Comparison of ENCODE assay signal across 9 cellular contexts in the genomic region with DNA sequence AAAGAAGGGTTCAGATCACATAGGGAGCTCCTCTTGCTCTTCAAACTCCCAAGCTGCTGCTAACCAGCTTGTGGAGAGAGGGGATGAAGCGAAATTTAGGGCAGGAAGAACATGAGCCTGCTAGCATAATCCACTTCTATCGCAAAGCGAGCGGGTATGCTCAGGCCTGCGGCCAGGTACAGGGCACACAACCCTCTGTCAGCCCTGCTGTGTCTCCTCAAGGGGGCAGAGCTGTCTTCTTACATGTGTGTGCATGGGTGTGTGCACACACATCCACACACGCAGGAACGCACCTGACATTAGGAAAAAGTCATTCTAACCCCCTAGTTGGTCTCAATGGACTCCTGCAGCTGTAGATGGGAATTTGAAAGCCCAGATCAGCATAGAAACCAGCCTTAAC.
DNase-seq lines count a peak whose midpoint lies in the region; ATAC-seq and TF ChIP-seq lines count a peak whose summit lies in the region.
"Had no signal": no experiment of that assay in that cellular context is flagged by ENCODE, and none has a peak within 500 bp of the region (broad histone marks: within the 10 kb centered on the region; RNA-seq: fewer than 3 reads in every experiment).

No MANE protein-coding gene starts in this region.

- no peaks in the 10 kb centered on the region for H3K9me3 ChIP-seq in hepatocyte (ENCODE audit: low read depth)
- no peaks in the 10 kb centered on the region for H3K9me3 ChIP-seq in tibial artery
- H3K9me3 ChIP-seq in effector memory CD4-positive, alpha-beta T cell (ENCODE audit: control insufficient read depth, low read length), result no peaks in the 10 kb centered on the region
- no peaks in the 10 kb centered on the region for H3K9me3 ChIP-seq in sigmoid colon

- no peak overlapping the region for H2AFZ ChIP-seq in hepatocyte

- H3K27ac ChIP-seq in hepatocyte, result no peak overlapping the region
- H3K27ac ChIP-seq in tibial artery, result peak overlapping the region in 1 of 2 donors; percentile 27
- H3K27ac ChIP-seq in effector memory CD4-positive, alpha-beta T cell (ENCODE audit: insufficient read depth, low read length, poor library complexity, severe bottlenecking), result no peak overlapping the region
- H3K27ac ChIP-seq in sigmoid colon, result no peak overlapping the region

- TF ChIP-seq CTCF in hepatocyte (IDR thresholded peaks at IDR 0.05; ENCODE audit: poor library complexity), result peak; percentile 47
- peak; percentile 19 to 44 for TF ChIP-seq CTCF in tibial artery (IDR thresholded peaks at IDR 0.05)
- peak in 1 of 4 experiments; percentile 33 for TF ChIP-seq CTCF in sigmoid colon (IDR thresholded peaks at IDR 0.05)

- H3K9me2 ChIP-seq in hepatocyte (replicated peaks; ENCODE audit: insufficient read depth), result no peaks in the 10 kb centered on the region

- intact Hi-C loops in tibial artery (cut with DNase I; ENCODE audit: low total_unique reads), result loop anchor here (10.0 kb wide), 2 partner anchors 58 to 72 kb away; no protein-coding TSS in a partner anchor
- intact Hi-C loops in sigmoid colon (cut with DNase I), result no loop called here

- TF ChIP-seq POLR2A in sigmoid colon (IDR thresholded peaks at IDR 0.05), result no peak

- H3K79me2 ChIP-seq in hepatocyte, result no peaks in the 10 kb centered on the region

- H3K4me3 ChIP-seq in hepatocyte (no peak overlapping the region), tibial artery (peak overlapping the region in 1 of 2 donors; percentile 7), sigmoid colon (no peak overlapping the region)
- no peak overlapping the region for H3K4me3 ChIP-seq in effector memory CD4-positive, alpha-beta T cell (ENCODE audit: insufficient read depth, low read depth, low read length, poor library complexity, severe bottlenecking)

- peak in 2 of 3 experiments; percentile 1 to 7 for DNase-seq in NCI-H1417 (lab: John Stamatoyannopoulos, UW)
- no peak for DNase-seq in NCI-H1417 treated with DMSO at 0.1 percent for 48 hours (lab: John Stamatoyannopoulos, UW)
- peak; percentile 38 for DNase-seq in amniotic epithelial cell (ENCODE audit: low read depth)
- peak; percentile 23 for DNase-seq in hepatocyte (ENCODE audit: low spot score)
- no peak for DNase-seq in tibial artery
- no peak for DNase-seq in effector memory CD4-positive, alpha-beta T cell
- DNase-seq in sigmoid colon, result no peak
- DNase-seq: activated CD4-positive, CD25-positive, alpha-beta regulatory T cell treated with anti-CD3 and anti-CD28 coated beads, Interleukin-2, amount 50 U/mL, for 72 hours had no signal

- no peak overlapping the region for H3K4me2 ChIP-seq in hepatocyte

- H3K36me3 ChIP-seq in hepatocyte (replicated peaks; ENCODE audit: insufficient read depth, low read depth) (no peaks in the 10 kb centered on the region), tibial artery (no peaks in the 10 kb centered on the region), sigmoid colon (no peaks in the 10 kb centered on the region)
- no peaks in the 10 kb centered on the region for H3K36me3 ChIP-seq in effector memory CD4-positive, alpha-beta T cell (ENCODE audit: control insufficient read depth, insufficient read depth, low read length)

- 94% methylated on average over 7 of the region's 7 CpGs for WGBS in hepatocyte (ENCODE audit: low lambda C conversion rate, missing lambda C conversion rate)
- 77 to 79% methylated on average over 7 of the region's 7 CpGs for WGBS in sigmoid colon, 2 donors

- H4K20me1 ChIP-seq in hepatocyte (ENCODE audit: insufficient read depth, poor library complexity, severe bottlenecking), result no peaks in the 10 kb centered on the region

- no peak for TF ChIP-seq EP300 in sigmoid colon (IDR thresholded peaks at IDR 0.05)

- H3K27me3 ChIP-seq in hepatocyte (no peaks in the 10 kb centered on the region), tibial artery (no peaks in the 10 kb centered on the region), sigmoid colon (no peaks in the 10 kb centered on the region)
- no peaks in the 10 kb centered on the region for H3K27me3 ChIP-seq in effector memory CD4-positive, alpha-beta T cell (replicated peaks; ENCODE audit: control insufficient read depth, insufficient read depth, low read length, poor library complexity, severe bottlenecking)

- no peak for ATAC-seq in HG03520 (IDR thresholded peaks at IDR 0.05; ENCODE audit: unreplicated experiment)

- H3K4me1 ChIP-seq in hepatocyte (ENCODE audit: insufficient read depth) (peaks cover 13% of the 10 kb centered on the region), tibial artery (peaks cover 0 to 42% (median 29%) of the 10 kb centered on the region in 4 donors), sigmoid colon (peaks cover 0 to 5% (median 0%) of the 10 kb centered on the region in 4 donors)
- no peaks in the 10 kb centered on the region for H3K4me1 ChIP-seq in effector memory CD4-positive, alpha-beta T cell (ENCODE audit: control insufficient read depth, insufficient read depth, low read length, poor library complexity, severe bottlenecking)

Comparison
In these comparisons a context has a peak if more than half of its experiments do, and no peak if none do; other contexts are left out.
1. DNase-seq: peak in NCI-H1417 (2 of 3), amniotic epithelial cell (single experiment) and hepatocyte (single experiment); none in NCI-H1417 treated with DMSO at 0.1 percent for 48 hours (single experiment), tibial artery (0 of 2), effector memory CD4-positive, alpha-beta T cell (0 of 3) and sigmoid colon (single experiment).